Comparison of ENCODE assay signal across 8 cellular contexts in the genomic region with DNA sequence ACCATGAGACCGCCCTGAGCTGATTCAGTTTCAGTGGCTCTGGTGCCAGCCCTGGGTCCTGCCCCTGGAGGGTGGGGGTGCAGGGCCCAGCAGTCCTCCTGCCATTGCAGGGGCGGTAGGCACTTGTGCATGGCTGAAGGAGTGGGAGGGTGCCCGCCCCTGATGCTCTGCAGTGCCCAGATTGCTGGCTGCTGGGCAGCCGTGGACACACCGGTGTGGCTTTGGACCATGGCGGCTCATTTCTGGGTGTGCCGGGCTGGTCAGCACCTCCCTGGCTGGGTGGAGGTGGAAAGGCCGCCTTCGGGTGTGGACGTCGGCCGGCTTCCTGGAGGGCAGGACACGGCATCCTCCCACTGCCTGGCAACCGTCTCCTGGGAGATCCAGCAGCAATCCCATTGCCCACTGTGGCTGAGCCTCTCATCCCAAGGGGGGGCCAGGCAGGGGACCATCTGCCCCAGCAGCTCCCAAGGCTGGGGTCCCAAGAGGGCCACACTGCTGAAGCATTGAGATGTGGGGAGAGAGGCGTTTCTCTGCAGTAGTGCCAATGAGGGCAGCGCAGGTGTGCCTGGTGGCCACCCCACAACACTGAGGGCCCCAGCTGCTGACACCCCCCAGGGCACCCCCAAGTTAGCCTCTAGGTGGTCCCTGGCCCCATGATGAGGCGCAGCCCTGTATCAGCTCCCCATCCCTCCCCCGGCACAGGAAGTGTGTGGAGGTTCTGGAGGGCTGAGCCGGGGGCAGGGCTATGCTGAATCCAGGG. TPM values are rescaled to one million over a fixed set of nuclear protein-coding genes. Genes with fewer than 3 reads are reported as not detected.
DNase-seq lines count a peak whose midpoint lies in the region; ATAC-seq and TF ChIP-seq lines count a peak whose summit lies in the region.

No MANE protein-coding gene starts in this region.

- POLR2A ChIA-PET in T-cell (lab: Charles Lee): no interaction called here

- H3K27me3 Mint-ChIP-seq in HFFc6 (ENCODE audit: insufficient read depth): no peaks in the 10 kb centered on the region; the same call in 1 of the 2 replicates
- no peaks in the 10 kb centered on the region for H3K27me3 Mint-ChIP-seq in T-cell
- no peaks in the 10 kb centered on the region for H3K27me3 Mint-ChIP-seq in nephron (ENCODE audit: low read depth)

- ATAC-seq in GM18873 (IDR thresholded peaks at IDR 0.05; ENCODE audit: low FRiP score, unreplicated experiment): peak; percentile 23
- ATAC-seq in T-cell (replicated peaks in 1 of 4): peak; percentile 69 to 78 (median 74)

- CTCF ChIA-PET in T-cell (lab: Charles Lee): interaction anchor here in 1 of 2 donors (1.1 kb wide), 1 partner anchor 36 kb away, joined by 3 read pairs; no protein-coding TSS in a partner anchor

- no peak overlapping the region for H3K4me3 Mint-ChIP-seq in HFFc6
- peak overlapping the region; percentile 60 to 84 (median 66) for H3K4me3 Mint-ChIP-seq in T-cell
- peak overlapping the region in 1 of 3 experiments; percentile 52 for H3K4me3 Mint-ChIP-seq in nephron

- H3K36me3 Mint-ChIP-seq in HFFc6 (ENCODE audit: low read depth): no peaks in the 10 kb centered on the region
- no peaks in the 10 kb centered on the region for H3K36me3 Mint-ChIP-seq in T-cell
- no peaks in the 10 kb centered on the region for H3K36me3 Mint-ChIP-seq in nephron (ENCODE audit: low read depth)

- H3K27ac Mint-ChIP-seq in HFFc6: peak overlapping the region; percentile 71; the same call in 1 of the 2 replicates
- peak overlapping the region; percentile 59 to 78 for H3K27ac Mint-ChIP-seq in T-cell
- H3K27ac Mint-ChIP-seq in nephron: peak overlapping the region; percentile 55 to 81 (median 74)

- H3K4me1 Mint-ChIP-seq in HFFc6 (ENCODE audit: low read depth) (peaks cover 25% of the 10 kb centered on the region), T-cell (peaks cover 15 to 23% (median 23%) of the 10 kb centered on the region in 3 donors), nephron (peaks cover 19% of the 10 kb centered on the region)

- TF ChIP-seq CTCF in HFFc6 (IDR thresholded peaks at IDR 0.05) (no peak), nephron (IDR thresholded peaks at IDR 0.05; ENCODE audit: unreplicated experiment in 3 of 3) (no peak)

- H3K9me3 Mint-ChIP-seq in HFFc6 (no peaks in the 10 kb centered on the region), T-cell (no peaks in the 10 kb centered on the region), nephron (no peaks in the 10 kb centered on the region)

- no peak for DNase-seq in HFFc6
- peak in 6 of 34 experiments; percentile 9 to 36 (median 18) for DNase-seq in T-cell
- no peak for DNase-seq in NAMALWA (ENCODE audit: low spot score)
- DNase-seq in AG08395 (ENCODE audit: low spot score): no peak
- DNase-seq in activated effector memory CD4-positive, alpha-beta T cell treated with Interleukin-2 at 50 U/mL for 16 hours: no peak
- no peak for DNase-seq in amniotic stem cell (lab: John Stamatoyannopoulos, UW)

RNA-seq across cellular contexts. Expression of a gene that starts 12.9 kb away (rescaled TPM):
- total RNA-seq in HFFc6 (2021; fragmentation: NEBNext Ultra II Directional; extraction: Animal tissue kit (Norgen Biotek cat#: 25700)): 100 to 1,000 TPM; 117 to 147 (median 123) TPM
- total RNA-seq in T-cell: 10 to 100 TPM; 11.5 to 17.7 (median 14.5) TPM

RNA-seq across cellular contexts. Expression of a gene that starts 43.3 kb away (rescaled TPM):
- 10 to 100 TPM in 2 of 6 experiments, 1 to 10 TPM in 4; 6.2 to 11.3 (median 7.8) TPM for total RNA-seq in HFFc6 (2021; fragmentation: NEBNext Ultra II Directional; extraction: Animal tissue kit (Norgen Biotek cat#: 25700))
- total RNA-seq in T-cell: under 1 TPM; 0.09 to 0.79 (median 0.30) TPM

Comparison
In these comparisons a context has a peak if more than half of its experiments do, and no peak if none do; other contexts are left out.
1. RNA of a gene that starts 12.9 kb away (total RNA-seq): 117 to 147 TPM in HFFc6; 11.5 to 17.7 TPM in T-cell; every median in the first group is over 4 times any median in the second.
2. Peak in every context shown above with its lines, with median percentiles within 50 percentile points of each other: H3K27ac Mint-ChIP-seq.